ENCODE assay signal across 19 cellular contexts in the genomic region with DNA sequence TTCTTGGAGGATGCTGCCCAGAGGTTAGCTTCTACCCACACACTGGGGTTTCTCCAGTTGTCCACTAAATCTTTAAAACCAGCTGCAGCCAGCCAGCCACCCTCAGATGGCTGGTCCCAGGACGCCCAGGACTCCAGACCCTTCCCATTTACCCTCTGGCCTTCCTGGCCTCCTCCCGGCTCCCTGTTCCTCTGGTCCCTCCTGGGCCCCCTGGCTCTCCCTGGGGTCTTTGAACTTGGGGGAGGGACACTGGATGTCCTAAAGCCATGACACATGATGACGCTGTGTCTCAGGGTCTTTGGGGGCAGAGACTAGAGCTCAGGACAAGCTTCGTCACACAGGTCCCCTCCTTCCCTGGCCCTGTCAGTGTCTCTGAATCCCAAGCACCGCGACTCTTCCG.
A peak's percentile ranks its signal among the peaks of the same experiment; 100 is the strongest.
DNase-seq lines count a peak whose midpoint lies in the region; ATAC-seq, FAIRE-seq and TF ChIP-seq lines count a peak whose summit lies in the region.
"Had no signal": no experiment of that assay in that cellular context is flagged by ENCODE, and none has a peak within 500 bp of the region (broad histone marks: within the 10 kb centered on the region; RNA-seq: fewer than 3 reads in every experiment).

No MANE protein-coding gene starts in this region.

- intact Hi-C loops in activated CD4-positive, alpha-beta memory T cell treated with anti-CD3 and anti-CD28 coated beads for 36 hours (cut with micrococcal nuclease), result no loop called here
- intact Hi-C loops in CD8-positive, alpha-beta T cell (cut with DNase I, micrococcal nuclease), result no loop called here
- intact Hi-C loops in colonic mucosa (cut with DNase I), result no loop called here

- no peaks in the 10 kb centered on the region for H3K36me3 Mint-ChIP-seq in activated CD4-positive, alpha-beta memory T cell treated with anti-CD3 and anti-CD28 coated beads, Interleukin-2, amount 10 ng/mL, durations not matched to agents 7 days and 5 days (ENCODE audit: low read depth)
- no peaks in the 10 kb centered on the region for H3K36me3 Mint-ChIP-seq in activated CD4-positive, alpha-beta memory T cell treated with anti-CD3 and anti-CD28 coated beads for 36 hours
- H3K36me3 Mint-ChIP-seq in CD8-positive, alpha-beta T cell, result no peaks in the 10 kb centered on the region
- H3K36me3 Mint-ChIP-seq in progenitor cell of endocrine pancreas (ENCODE audit: insufficient read depth), result no peaks in the 10 kb centered on the region
- H3K36me3 Mint-ChIP-seq: activated naive CD8-positive, alpha-beta T cell had no signal

- POLR2A ChIA-PET in activated CD4-positive, alpha-beta memory T cell treated with anti-CD3 and anti-CD28 coated beads, Interleukin-2, amount 10 ng/mL, durations not matched to agents 7 days and 5 days (lab: Charles Lee), result interaction anchor here (1.2 to 1.6 kb wide), 4 partner anchors 9 to 201 kb away, joined by 3 to 14 read pairs (median 8); a partner anchor contains a TSS
- POLR2A ChIA-PET in activated CD4-positive, alpha-beta memory T cell treated with anti-CD3 and anti-CD28 coated beads for 36 hours (lab: Charles Lee), result no interaction called here
- POLR2A ChIA-PET in CD8-positive, alpha-beta T cell (lab: Charles Lee), result interaction anchor here (0.8 kb wide), 1 partner anchor 18 kb away, joined by 3 read pairs; no protein-coding TSS in a partner anchor

- no peak for DNase-seq in activated CD4-positive, alpha-beta memory T cell treated with anti-CD3 and anti-CD28 coated beads, Interleukin-2, amount 10 ng/mL, durations not matched to agents 7 days and 5 days
- no peak for DNase-seq in activated CD4-positive, alpha-beta memory T cell treated with anti-CD3 and anti-CD28 coated beads for 36 hours
- peak in 1 of 7 experiments; percentile 35 for DNase-seq in CD8-positive, alpha-beta T cell
- peak; percentile 13 for DNase-seq in colonic mucosa
- DNase-seq in progenitor cell of endocrine pancreas (ENCODE audit: low spot score, unreplicated experiment), result peak; percentile 2
- DNase-seq in GM12891 (ENCODE audit: insufficient read length, low spot score), result no peak
- DNase-seq in ecto neural progenitor cell (ENCODE audit: low spot score), result no peak
- DNase-seq: BE2C; effector memory CD4-positive, alpha-beta T cell; foreskin keratinocyte; mesendoderm; NCI-H187; substantia nigra; T1000 had no signal

- TF ChIP-seq CTCF in CD8-positive, alpha-beta T cell (IDR thresholded peaks at IDR 0.05), result no peak
- TF ChIP-seq CTCF in colonic mucosa (IDR thresholded peaks at IDR 0.05), result no peak
- TF ChIP-seq CTCF in progenitor cell of endocrine pancreas (IDR thresholded peaks at IDR 0.05; ENCODE audit: unreplicated experiment), result no peak

- H3K36me3 ChIP-seq in CD8-positive, alpha-beta T cell (ENCODE audit: insufficient read depth, low read length), result no peaks in the 10 kb centered on the region
- no peaks in the 10 kb centered on the region for H3K36me3 ChIP-seq in colonic mucosa
- H3K36me3 ChIP-seq: BE2C had no signal

- CTCF ChIA-PET in activated CD4-positive, alpha-beta memory T cell treated with anti-CD3 and anti-CD28 coated beads, Interleukin-2, amount 10 ng/mL, durations not matched to agents 7 days and 5 days (lab: Charles Lee), result no interaction called here
- CTCF ChIA-PET in activated CD4-positive, alpha-beta memory T cell treated with anti-CD3 and anti-CD28 coated beads for 36 hours (lab: Charles Lee), result no interaction called here
- CTCF ChIA-PET in CD8-positive, alpha-beta T cell (lab: Charles Lee), result no interaction called here

- FAIRE-seq in GM12891 (lab: Jason Lieb, UNC), result no peak
- FAIRE-seq: D721Med, urothelium cell line had no signal

- H3K9me3 Mint-ChIP-seq in activated CD4-positive, alpha-beta memory T cell treated with anti-CD3 and anti-CD28 coated beads, Interleukin-2, amount 10 ng/mL, durations not matched to agents 7 days and 5 days, result peaks cover 3% of the 10 kb centered on the region
- H3K9me3 Mint-ChIP-seq in activated CD4-positive, alpha-beta memory T cell treated with anti-CD3 and anti-CD28 coated beads for 36 hours, result no peaks in the 10 kb centered on the region
- H3K9me3 Mint-ChIP-seq in CD8-positive, alpha-beta T cell, result no peaks in the 10 kb centered on the region
- no peaks in the 10 kb centered on the region for H3K9me3 Mint-ChIP-seq in progenitor cell of endocrine pancreas (ENCODE audit: low read depth)

- H3K27ac ChIP-seq in CD8-positive, alpha-beta T cell (ENCODE audit: low read depth, low read length), result no peak overlapping the region
- no peak overlapping the region for H3K27ac ChIP-seq in colonic mucosa
- H3K27ac ChIP-seq: foreskin keratinocyte had no signal

- H3K27me3 ChIP-seq in CD8-positive, alpha-beta T cell (ENCODE audit: insufficient read depth, low read length), result no peaks in the 10 kb centered on the region
- no peaks in the 10 kb centered on the region for H3K27me3 ChIP-seq in colonic mucosa
- H3K27me3 ChIP-seq: BE2C, foreskin keratinocyte had no signal

- no peak overlapping the region for H3K9ac ChIP-seq in colonic mucosa (ENCODE audit: low read depth in 2 of 2, low read length in 2 of 2)

- ATAC-seq in CD8-positive, alpha-beta T cell, result no peak
- no peak for ATAC-seq in HG02759 (IDR thresholded peaks at IDR 0.05; ENCODE audit: unreplicated experiment)
- ATAC-seq: foreskin keratinocyte had no signal

- no peaks in the 10 kb centered on the region for H3K9me3 ChIP-seq in CD8-positive, alpha-beta T cell (ENCODE audit: low read length)
- no peaks in the 10 kb centered on the region for H3K9me3 ChIP-seq in colonic mucosa
- H3K9me3 ChIP-seq: BE2C had no signal

- H3K4me1 ChIP-seq in CD8-positive, alpha-beta T cell (ENCODE audit: insufficient read depth, low read length), result no peaks in the 10 kb centered on the region
- H3K4me1 ChIP-seq in colonic mucosa, result no peaks in the 10 kb centered on the region
- H3K4me1 ChIP-seq: BE2C, foreskin keratinocyte had no signal

- peaks cover 38% of the 10 kb centered on the region for H3K4me1 Mint-ChIP-seq in activated CD4-positive, alpha-beta memory T cell treated with anti-CD3 and anti-CD28 coated beads, Interleukin-2, amount 10 ng/mL, durations not matched to agents 7 days and 5 days
- peaks cover 17% of the 10 kb centered on the region for H3K4me1 Mint-ChIP-seq in activated CD4-positive, alpha-beta memory T cell treated with anti-CD3 and anti-CD28 coated beads for 36 hours (ENCODE audit: low read depth)
- peaks cover 12% of the 10 kb centered on the region for H3K4me1 Mint-ChIP-seq in CD8-positive, alpha-beta T cell (ENCODE audit: low read depth)
- H3K4me1 Mint-ChIP-seq in progenitor cell of endocrine pancreas (ENCODE audit: low read depth), result no peaks in the 10 kb centered on the region

- H3K4me3 ChIP-seq in CD8-positive, alpha-beta T cell (ENCODE audit: low read depth, low read length), result no peak overlapping the region
- H3K4me3 ChIP-seq in colonic mucosa, result no peak overlapping the region
- H3K4me3 ChIP-seq: smooth muscle cell had no signal

- H3K4me3 Mint-ChIP-seq in activated CD4-positive, alpha-beta memory T cell treated with anti-CD3 and anti-CD28 coated beads, Interleukin-2, amount 10 ng/mL, durations not matched to agents 7 days and 5 days, result no peak overlapping the region
- no peak overlapping the region for H3K4me3 Mint-ChIP-seq in activated CD4-positive, alpha-beta memory T cell treated with anti-CD3 and anti-CD28 coated beads for 36 hours
- no peak overlapping the region for H3K4me3 Mint-ChIP-seq in CD8-positive, alpha-beta T cell
- no peak overlapping the region for H3K4me3 Mint-ChIP-seq in progenitor cell of endocrine pancreas (ENCODE audit: low read depth)
- H3K4me3 Mint-ChIP-seq: activated naive CD8-positive, alpha-beta T cell had no signal

- peak overlapping the region; percentile 91 for H3K27ac Mint-ChIP-seq in activated CD4-positive, alpha-beta memory T cell treated with anti-CD3 and anti-CD28 coated beads, Interleukin-2, amount 10 ng/mL, durations not matched to agents 7 days and 5 days
- no peak overlapping the region for H3K27ac Mint-ChIP-seq in activated CD4-positive, alpha-beta memory T cell treated with anti-CD3 and anti-CD28 coated beads for 36 hours
- H3K27ac Mint-ChIP-seq in CD8-positive, alpha-beta T cell, result peak overlapping the region; percentile 37
- no peak overlapping the region for H3K27ac Mint-ChIP-seq in progenitor cell of endocrine pancreas
- H3K27ac Mint-ChIP-seq: activated naive CD8-positive, alpha-beta T cell had no signal

- TF ChIP-seq POLR2A in GM12891 (IDR thresholded peaks at IDR 0.05; ENCODE audit: low read depth, low read length), result no peak

- H3K27me3 Mint-ChIP-seq in activated CD4-positive, alpha-beta memory T cell treated with anti-CD3 and anti-CD28 coated beads, Interleukin-2, amount 10 ng/mL, durations not matched to agents 7 days and 5 days, result peaks cover 22% of the 10 kb centered on the region
- peaks cover 3% of the 10 kb centered on the region for H3K27me3 Mint-ChIP-seq in activated CD4-positive, alpha-beta memory T cell treated with anti-CD3 and anti-CD28 coated beads for 36 hours
- peaks cover 4% of the 10 kb centered on the region for H3K27me3 Mint-ChIP-seq in CD8-positive, alpha-beta T cell (ENCODE audit: low read depth)
- peaks cover 18% of the 10 kb centered on the region for H3K27me3 Mint-ChIP-seq in progenitor cell of endocrine pancreas
- H3K27me3 Mint-ChIP-seq: activated naive CD8-positive, alpha-beta T cell had no signal

TF ChIP-seq in GM12891, 5 proteins besides CTCF, POLR2A, EP300 and RAD21:
- TF ChIP-seq POLR2AphosphoS5 (IDR thresholded peaks at IDR 0.05; ENCODE audit: low read depth, low read length), result no peak
- no peak for TF ChIP-seq POU2F2 (IDR thresholded peaks at IDR 0.05; ENCODE audit: low read depth, low read length)
- TF ChIP-seq PAX5 (IDR thresholded peaks at IDR 0.05; ENCODE audit: insufficient read depth, low read length, severe bottlenecking), result no peak
- TF ChIP-seq TAF1 (IDR thresholded peaks at IDR 0.05; ENCODE audit: low read depth, low read length), result no peak
- no peak for TF ChIP-seq SPI1 (IDR thresholded peaks at IDR 0.05; ENCODE audit: low read depth, low read length)
TF ChIP-seq in GM12891: peak in this region for 0.

Comparison
In these comparisons a context has a peak if more than half of its experiments do, and no peak if none do; other contexts are left out.
1. H3K27ac Mint-ChIP-seq: peak in activated CD4-positive, alpha-beta memory T cell treated with anti-CD3 and anti-CD28 coated beads, Interleukin-2, amount 10 ng/mL, durations not matched to agents 7 days and 5 days (single experiment) and CD8-positive, alpha-beta T cell (single experiment); none in activated CD4-positive, alpha-beta memory T cell treated with anti-CD3 and anti-CD28 coated beads for 36 hours (single experiment) and progenitor cell of endocrine pancreas (single experiment).
2. DNase-seq: peak in colonic mucosa (single experiment) and progenitor cell of endocrine pancreas (single experiment); none in activated CD4-positive, alpha-beta memory T cell treated with anti-CD3 and anti-CD28 coated beads, Interleukin-2, amount 10 ng/mL, durations not matched to agents 7 days and 5 days (single experiment), activated CD4-positive, alpha-beta memory T cell treated with anti-CD3 and anti-CD28 coated beads for 36 hours (single experiment), GM12891 (single experiment) and ecto neural progenitor cell (single experiment).